8 cellular contexts compared by ENCODE assay signal in the genomic region with DNA sequence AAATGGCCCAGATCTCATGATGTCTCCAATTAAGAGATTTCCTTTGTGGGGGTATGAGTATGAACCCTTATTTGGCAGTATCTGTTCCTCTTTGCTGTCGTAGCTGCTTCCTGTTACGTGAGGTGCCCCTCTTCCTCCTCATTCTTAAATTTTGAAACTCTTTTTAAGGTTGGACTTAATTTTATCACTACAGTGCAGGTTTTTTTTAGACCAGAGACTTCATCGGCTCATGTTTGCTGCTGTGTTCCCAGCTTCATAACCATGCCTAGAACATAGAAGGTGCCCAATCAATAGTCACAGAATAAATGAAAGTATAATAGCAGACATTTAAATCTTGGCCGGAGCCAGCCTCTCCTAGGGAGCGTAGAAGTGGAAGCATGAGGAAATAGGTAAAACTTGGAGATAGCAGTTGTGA. TPM values are rescaled to one million over a fixed set of nuclear protein-coding genes. Genes with fewer than 3 reads are reported as not detected.
A peak's percentile ranks its signal among the peaks of the same experiment; 100 is the strongest.
DNase-seq lines count a peak whose midpoint lies in the region; ATAC-seq and TF ChIP-seq lines count a peak whose summit lies in the region.

No MANE protein-coding gene starts in this region.

- no peak for DNase-seq in SK-N-SH
- peak; percentile 40 for DNase-seq in SIG-M5 (lab: John Stamatoyannopoulos, UW)
- DNase-seq in mucosa of descending colon, result no peak
- no peak for DNase-seq in HUDEP-2 (lab: John Stamatoyannopoulos, UW; ENCODE audit: unreplicated experiment in 76 of 76)
- DNase-seq in effector CD4-positive, alpha-beta T cell, result no peak

- peaks cover 48% of the 10 kb centered on the region for H3K36me3 Mint-ChIP-seq in nephron (ENCODE audit: low read depth)

- no peak overlapping the region for H2AFZ ChIP-seq in SK-N-SH (ENCODE audit: low read depth)

- H3F3A ChIP-seq in SK-N-SH (replicated peaks; ENCODE audit: insufficient read depth), result peaks cover 17% of the 10 kb centered on the region

- CTCF ChIA-PET in SK-N-SH (lab: Yijun Ruan, JAX), result interaction anchor here (0.7 to 1.9 kb wide), 3 partner anchors 8 to 27 kb away, joined by 3 to 4 read pairs (median 4); no protein-coding TSS in a partner anchor

- TF ChIP-seq RAD21 in SK-N-SH (IDR thresholded peaks at IDR 0.05; ENCODE audit: low read length), result no peak

- peaks cover 8% of the 10 kb centered on the region for H3K9me3 Mint-ChIP-seq in nephron

- H3K4me3 Mint-ChIP-seq in nephron, result peak overlapping the region; percentile 80 to 88 (median 87)

- ATAC-seq in SK-N-SH treated with all-trans-retinoic acid at 6 μM for 48 hours (no peak), HG02885 (IDR thresholded peaks at IDR 0.05; ENCODE audit: poor library complexity, unreplicated experiment) (peak; percentile 50), mucosa of descending colon (no peak)

- peaks cover 25% of the 10 kb centered on the region for H3K4me1 Mint-ChIP-seq in nephron

- H3K4me1 ChIP-seq in SK-N-SH (ENCODE audit: control insufficient read depth in 1 of 2, insufficient read depth in 2 of 2, low read depth in 1 of 2, low read length in 1 of 2) (peaks cover 16 to 21% of the 10 kb centered on the region in 2 experiments; a peak in 3 of 4 replicates), mucosa of descending colon (ENCODE audit: low read depth) (peaks cover 18% of the 10 kb centered on the region)

- H3K4me3 ChIP-seq in SK-N-SH (ENCODE audit: low read depth in 2 of 2, low read length in 1 of 2) (peak overlapping the region in 1 of 2 experiments; percentile 86; a peak in 2 of 4 replicates), mucosa of descending colon (no peak overlapping the region)

- H3K36me3 ChIP-seq in SK-N-SH (replicated peaks in 1 of 2; ENCODE audit: control insufficient read depth in 1 of 2, insufficient read depth in 2 of 2, low read length in 1 of 2), result peaks cover 23 to 55% of the 10 kb centered on the region in 2 experiments
- no peaks in the 10 kb centered on the region for H3K36me3 ChIP-seq in mucosa of descending colon (ENCODE audit: low read depth)

- H3K27me3 Mint-ChIP-seq in nephron (ENCODE audit: low read depth), result no peaks in the 10 kb centered on the region

- H3K27ac Mint-ChIP-seq in nephron, result peak overlapping the region in 1 of 3 experiments; percentile 53

- H3K9me3 ChIP-seq in SK-N-SH (no peaks in the 10 kb centered on the region), mucosa of descending colon (no peaks in the 10 kb centered on the region)

- peak overlapping the region in 1 of 2 experiments; percentile 43; a peak in 1 of 4 replicates for H3K27ac ChIP-seq in SK-N-SH (ENCODE audit: low read depth in 2 of 2, low read length in 1 of 2)

- no peak overlapping the region for H3K9ac ChIP-seq in SK-N-SH

- TF ChIP-seq EP300 in SK-N-SH (IDR thresholded peaks at IDR 0.05; ENCODE audit: borderline replicate concordance in 1 of 2, low read depth in 1 of 2, low read length in 1 of 2), result no peak

- POLR2A ChIA-PET in SK-N-SH (lab: Yijun Ruan, JAX), result no interaction called here

- no peaks in the 10 kb centered on the region for H3K9me2 ChIP-seq in SK-N-SH

- no peaks in the 10 kb centered on the region for H3K27me3 ChIP-seq in SK-N-SH (ENCODE audit: insufficient read depth)

- 72% methylated on average over 5 of the region's 5 CpGs for WGBS in SK-N-SH (ENCODE audit: low lambda C conversion rate)

- intact Hi-C loops in mucosa of descending colon (cut with DNase I, micrococcal nuclease), result no loop called here

- H3K4me2 ChIP-seq in SK-N-SH, result peak overlapping the region; percentile 77

- H4K20me1 ChIP-seq in SK-N-SH (ENCODE audit: insufficient read depth), result no peaks in the 10 kb centered on the region

- H3K79me2 ChIP-seq in SK-N-SH (ENCODE audit: insufficient read depth), result peaks cover 69% of the 10 kb centered on the region

- no peak for TF ChIP-seq CTCF in SK-N-SH (IDR thresholded peaks at IDR 0.05)
- no peak for TF ChIP-seq CTCF in nephron (IDR thresholded peaks at IDR 0.05; ENCODE audit: unreplicated experiment in 3 of 3)
- no peak for TF ChIP-seq CTCF in mucosa of descending colon (IDR thresholded peaks at IDR 0.05)

TF ChIP-seq in SK-N-SH, 30 proteins besides CTCF, POLR2A, EP300 and RAD21:
- no peak for TF ChIP-seq FOXM1 (IDR thresholded peaks at IDR 0.05; ENCODE audit: low read depth)
- TF ChIP-seq TAF1 (IDR thresholded peaks at IDR 0.05; ENCODE audit: borderline replicate concordance, low read depth, low read length), result no peak

TF ChIP-seq in SK-N-SH treated with all-trans-retinoic acid at 6 μM for 48 hours, 23 proteins besides CTCF, POLR2A, EP300 and RAD21 (continues in another document):
- no peak for TF ChIP-seq CSDC2 (CRISPR knock-in tag; IDR thresholded peaks at IDR 0.05)
- no peak for TF ChIP-seq RARB (CRISPR knock-in tag; IDR thresholded peaks at IDR 0.05)
- no peak for TF ChIP-seq GLIS3 (CRISPR knock-in tag; IDR thresholded peaks at IDR 0.05)
- TF ChIP-seq PPARA (CRISPR knock-in tag; IDR thresholded peaks at IDR 0.05; ENCODE audit: borderline replicate concordance), result no peak
- no peak for TF ChIP-seq SNAI2 (CRISPR knock-in tag; IDR thresholded peaks at IDR 0.05)
- TF ChIP-seq ZNF8 (CRISPR knock-in tag; IDR thresholded peaks at IDR 0.05), result no peak
- TF ChIP-seq ESRRG (CRISPR knock-in tag; IDR thresholded peaks at IDR 0.05), result no peak
- TF ChIP-seq, protein P1, sequence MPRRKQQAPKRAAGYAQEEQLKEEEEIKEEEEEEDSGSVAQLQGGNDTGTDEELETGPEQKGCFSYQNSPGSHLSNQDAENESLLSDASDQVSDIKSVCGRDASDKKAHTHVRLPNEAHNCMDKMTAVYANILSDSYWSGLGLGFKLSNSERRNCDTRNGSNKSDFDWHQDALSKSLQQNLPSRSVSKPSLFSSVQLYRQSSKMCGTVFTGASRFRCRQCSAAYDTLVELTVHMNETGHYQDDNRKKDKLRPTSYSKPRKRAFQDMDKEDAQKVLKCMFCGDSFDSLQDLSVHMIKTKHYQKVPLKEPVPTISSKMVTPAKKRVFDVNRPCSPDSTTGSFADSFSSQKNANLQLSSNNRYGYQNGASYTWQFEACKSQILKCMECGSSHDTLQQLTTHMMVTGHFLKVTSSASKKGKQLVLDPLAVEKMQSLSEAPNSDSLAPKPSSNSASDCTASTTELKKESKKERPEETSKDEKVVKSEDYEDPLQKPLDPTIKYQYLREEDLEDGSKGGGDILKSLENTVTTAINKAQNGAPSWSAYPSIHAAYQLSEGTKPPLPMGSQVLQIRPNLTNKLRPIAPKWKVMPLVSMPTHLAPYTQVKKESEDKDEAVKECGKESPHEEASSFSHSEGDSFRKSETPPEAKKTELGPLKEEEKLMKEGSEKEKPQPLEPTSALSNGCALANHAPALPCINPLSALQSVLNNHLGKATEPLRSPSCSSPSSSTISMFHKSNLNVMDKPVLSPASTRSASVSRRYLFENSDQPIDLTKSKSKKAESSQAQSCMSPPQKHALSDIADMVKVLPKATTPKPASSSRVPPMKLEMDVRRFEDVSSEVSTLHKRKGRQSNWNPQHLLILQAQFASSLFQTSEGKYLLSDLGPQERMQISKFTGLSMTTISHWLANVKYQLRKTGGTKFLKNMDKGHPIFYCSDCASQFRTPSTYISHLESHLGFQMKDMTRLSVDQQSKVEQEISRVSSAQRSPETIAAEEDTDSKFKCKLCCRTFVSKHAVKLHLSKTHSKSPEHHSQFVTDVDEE (CRISPR knock-in tag; IDR thresholded peaks at IDR 0.05), result no peak
- no peak for TF ChIP-seq OSR1 (CRISPR knock-in tag; IDR thresholded peaks at IDR 0.05)
- TF ChIP-seq, protein P2, sequence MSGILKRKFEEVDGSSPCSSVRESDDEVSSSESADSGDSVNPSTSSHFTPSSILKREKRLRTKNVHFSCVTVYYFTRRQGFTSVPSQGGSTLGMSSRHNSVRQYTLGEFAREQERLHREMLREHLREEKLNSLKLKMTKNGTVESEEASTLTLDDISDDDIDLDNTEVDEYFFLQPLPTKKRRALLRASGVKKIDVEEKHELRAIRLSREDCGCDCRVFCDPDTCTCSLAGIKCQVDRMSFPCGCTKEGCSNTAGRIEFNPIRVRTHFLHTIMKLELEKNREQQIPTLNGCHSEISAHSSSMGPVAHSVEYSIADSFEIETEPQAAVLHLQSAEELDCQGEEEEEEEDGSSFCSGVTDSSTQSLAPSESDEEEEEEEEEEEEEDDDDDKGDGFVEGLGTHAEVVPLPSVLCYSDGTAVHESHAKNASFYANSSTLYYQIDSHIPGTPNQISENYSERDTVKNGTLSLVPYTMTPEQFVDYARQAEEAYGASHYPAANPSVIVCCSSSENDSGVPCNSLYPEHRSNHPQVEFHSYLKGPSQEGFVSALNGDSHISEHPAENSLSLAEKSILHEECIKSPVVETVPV (CRISPR knock-in tag; IDR thresholded peaks at IDR 0.05), result no peak
- TF ChIP-seq TOX (CRISPR knock-in tag; IDR thresholded peaks at IDR 0.05; ENCODE audit: borderline replicate concordance), result no peak
- no peak for TF ChIP-seq ZNF70 (CRISPR knock-in tag; IDR thresholded peaks at IDR 0.05)
- no peak for TF ChIP-seq BACH2 (CRISPR knock-in tag; IDR thresholded peaks at IDR 0.05; ENCODE audit: borderline replicate concordance)
- no peak for TF ChIP-seq ISL1 (CRISPR knock-in tag; IDR thresholded peaks at IDR 0.05)
- no peak for TF ChIP-seq ZFP3 (CRISPR knock-in tag; IDR thresholded peaks at IDR 0.05)
- no peak for TF ChIP-seq ZNF565 (CRISPR knock-in tag; conservative IDR thresholded peaks at IDR 0.05; ENCODE audit: low read depth)
- TF ChIP-seq, protein P3, sequence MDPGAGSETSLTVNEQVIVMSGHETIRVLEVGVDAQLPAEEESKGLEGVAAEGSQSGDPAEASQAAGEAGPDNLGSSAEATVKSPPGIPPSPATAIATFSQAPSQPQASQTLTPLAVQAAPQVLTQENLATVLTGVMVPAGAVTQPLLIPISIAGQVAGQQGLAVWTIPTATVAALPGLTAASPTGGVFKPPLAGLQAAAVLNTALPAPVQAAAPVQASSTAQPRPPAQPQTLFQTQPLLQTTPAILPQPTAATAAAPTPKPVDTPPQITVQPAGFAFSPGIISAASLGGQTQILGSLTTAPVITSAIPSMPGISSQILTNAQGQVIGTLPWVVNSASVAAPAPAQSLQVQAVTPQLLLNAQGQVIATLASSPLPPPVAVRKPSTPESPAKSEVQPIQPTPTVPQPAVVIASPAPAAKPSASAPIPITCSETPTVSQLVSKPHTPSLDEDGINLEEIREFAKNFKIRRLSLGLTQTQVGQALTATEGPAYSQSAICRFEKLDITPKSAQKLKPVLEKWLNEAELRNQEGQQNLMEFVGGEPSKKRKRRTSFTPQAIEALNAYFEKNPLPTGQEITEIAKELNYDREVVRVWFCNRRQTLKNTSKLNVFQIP (CRISPR knock-in tag; IDR thresholded peaks at IDR 0.05; ENCODE audit: borderline replicate concordance, low read depth), result no peak

RNA-seq across cellular contexts. Expression of a gene that starts 2.4 kb away (rescaled TPM):
- polyA plus RNA-seq in SK-N-SH (2012; rRNA removed), result 16.4 and 21.9 TPM in 2 replicates
- polyA plus RNA-seq in SK-N-SH (2012; cell fraction: cytosol; rRNA removed), result 22.1 and 23.9 TPM in 2 replicates
- polyA plus RNA-seq in SK-N-SH (2012; cell fraction: nucleus; rRNA removed), result 21.1 and 31.7 TPM in 2 replicates
- total RNA-seq in mucosa of descending colon, result 10 to 100 TPM; 21.2 to 26.8 (median 25.5) TPM

RNA-seq across cellular contexts. Expression of a gene that starts 33.4 kb away (rescaled TPM):
- 0.08 TPM in 1 of 2 replicates, not detected in the other for polyA plus RNA-seq in SK-N-SH (2012; rRNA removed)
- polyA plus RNA-seq in SK-N-SH (2012; cell fraction: cytosol; rRNA removed), result 0.03 and 0.10 TPM in 2 replicates
- polyA plus RNA-seq in SK-N-SH (2012; cell fraction: nucleus; rRNA removed), result 0.21 and 0.23 TPM in 2 replicates
- 10 to 100 TPM in 1 of 3 donors, 1 to 10 TPM in 2; 2.9 to 19.0 (median 4.1) TPM for total RNA-seq in mucosa of descending colon
